Comparison of ENCODE assay signal across 11 cellular contexts in genomic region chr2:51469102-51469501, GRCh38.
"Had no signal": no experiment of that assay in that cellular context is flagged by ENCODE, and none has a peak within 500 bp of the region (broad histone marks: within the 10 kb centered on the region; RNA-seq: fewer than 3 reads in every experiment).

No MANE protein-coding gene starts in this region.

- H3K9ac ChIP-seq: GM23248 had no signal

- H3K4me1 ChIP-seq: HAP-1 had no signal

- FAIRE-seq: H1, H54 had no signal

- H3K27ac ChIP-seq: GM23248 had no signal

- H2AFZ ChIP-seq: GM23248, GM23338 had no signal

- H3K36me3 ChIP-seq: HAP-1 had no signal

- H3K4me3 ChIP-seq: GM23248, GM23338, HAP-1 had no signal

- DNase-seq: GM23248, GOT3, H7, H9, HCEC 1CT, HFFc6 had no signal

- ATAC-seq: GM23338, HCT116 had no signal

- H3K4me2 ChIP-seq: GM23338 had no signal

- H3K9me3 ChIP-seq: HAP-1 had no signal
